Comparison of ENCODE assay signal across 21 cellular contexts in genomic region chr6:115601509-115601908, GRCh38.
A peak's percentile ranks its signal among the peaks of the same experiment; 100 is the strongest.
DNase-seq lines count a peak whose midpoint lies in the region; ATAC-seq and TF ChIP-seq lines count a peak whose summit lies in the region.
"Had no signal": no experiment of that assay in that cellular context is flagged by ENCODE, and none has a peak within 500 bp of the region (broad histone marks: within the 10 kb centered on the region; RNA-seq: fewer than 3 reads in every experiment).

No MANE protein-coding gene starts in this region.

- H3K36me3 ChIP-seq in left ventricle myocardium inferior, result no peaks in the 10 kb centered on the region
- H3K36me3 ChIP-seq in right atrium auricular region, result no peaks in the 10 kb centered on the region
- H3K36me3 ChIP-seq: BE2C, BLaER1 had no signal

- H3K4me3 ChIP-seq in left ventricle myocardium inferior (no peak overlapping the region), right atrium auricular region (no peak overlapping the region)
- H3K4me3 ChIP-seq: BLaER1, GM12878 had no signal

- H3K27me3 ChIP-seq in left ventricle myocardium inferior (ENCODE audit: low read depth) (no peaks in the 10 kb centered on the region), right atrium auricular region (no peaks in the 10 kb centered on the region)
- H3K27me3 ChIP-seq: BE2C, BLaER1 had no signal

- peaks cover 8% of the 10 kb centered on the region for H3K4me1 ChIP-seq in left ventricle myocardium inferior
- peaks cover 0 to 5% of the 10 kb centered on the region in 2 donors for H3K4me1 ChIP-seq in right atrium auricular region
- H3K4me1 ChIP-seq: BE2C, BLaER1 had no signal

- intact Hi-C loops in Right ventricle myocardium superior (cut with DNase I), result no loop called here
- intact Hi-C loops in cardiac septum (cut with DNase I), result no loop called here
- intact Hi-C loops in left ventricle myocardium inferior (cut with micrococcal nuclease), result no loop called here

- TF ChIP-seq CTCF in left ventricle myocardium inferior (IDR thresholded peaks at IDR 0.05; ENCODE audit: borderline replicate concordance) (no peak), right atrium auricular region (IDR thresholded peaks at IDR 0.05) (no peak)

- H3K9me3 ChIP-seq in left ventricle myocardium inferior (replicated peaks) (peaks cover 16% of the 10 kb centered on the region), right atrium auricular region (peaks cover 0 to 2% of the 10 kb centered on the region in 2 donors)
- H3K9me3 ChIP-seq: BE2C, BLaER1 had no signal

- ATAC-seq in Right ventricle myocardium superior (ENCODE audit: poor library complexity), result peak; percentile 52
- ATAC-seq: GM12878 had no signal

- DNase-seq in Right ventricle myocardium superior (no peak), cardiac septum (ENCODE audit: low spot score) (no peak), left ventricle myocardium inferior (no peak), right atrium auricular region (ENCODE audit: low spot score) (no peak)
- DNase-seq: 8988T; ACHN; BE2C; C1 segment of cervical spinal cord; CD4-positive, alpha-beta memory T cell; CD4-positive, CD25-positive, alpha-beta regulatory T cell; CD8-positive, alpha-beta memory T cell; COR-L47; DMS 273 treated with DMSO at 0.1 percent for 48 hours; DMS153; DMS53; DMS79; DND-41; EL; GDM1 had no signal

- peak overlapping the region; percentile 76 for H3K27ac ChIP-seq in left ventricle myocardium inferior (replicated peaks)
- peak overlapping the region in 1 of 2 donors; percentile 67 for H3K27ac ChIP-seq in right atrium auricular region
- H3K27ac ChIP-seq: BLaER1 had no signal
